9 cellular contexts compared by ENCODE assay signal in genomic region chr12:29149691-29150382, GRCh38. TPM values are rescaled to one million over a fixed set of nuclear protein-coding genes. Genes with fewer than 3 reads are reported as not detected.
DNase-seq lines count a peak whose midpoint lies in the region; ATAC-seq and TF ChIP-seq lines count a peak whose summit lies in the region.
"Had no signal": no experiment of that assay in that cellular context is flagged by ENCODE, and none has a peak within 500 bp of the region (broad histone marks: within the 10 kb centered on the region; RNA-seq: fewer than 3 reads in every experiment).

No MANE protein-coding gene starts in this region.

- peak overlapping the region; percentile 82 for H3K4me3 ChIP-seq in brain microvascular endothelial cell (ENCODE audit: low read depth, low read length)

- in situ Hi-C loops in brain microvascular endothelial cell (cut with HindIII; ENCODE audit: low pct_ligation_motif_present, low sequenced_read_pairs), result no loop called here

- no peaks in the 10 kb centered on the region for H3K9me3 Mint-ChIP-seq in stimulated activated memory B cell treated with anti-CD40 and anti-IgM and Interleukin-4, amounts not matched to agents 10 μg/mL and 1 μg/mL and 100 μg/mL, for 72 hours

- H3K4me3 Mint-ChIP-seq in stimulated activated memory B cell treated with anti-CD40 and anti-IgM and Interleukin-4, amounts not matched to agents 10 μg/mL and 1 μg/mL and 100 μg/mL, for 72 hours, result no peak overlapping the region

- H3K27ac Mint-ChIP-seq in stimulated activated memory B cell treated with anti-CD40 and anti-IgM and Interleukin-4, amounts not matched to agents 10 μg/mL and 1 μg/mL and 100 μg/mL, for 72 hours, result no peak overlapping the region

- TF ChIP-seq CTCF in brain microvascular endothelial cell (IDR thresholded peaks at IDR 0.05; ENCODE audit: low read depth, low read length, missing control alignments), result no peak

- H3K36me3 ChIP-seq in brain microvascular endothelial cell (replicated peaks), result no peaks in the 10 kb centered on the region

- peaks cover 43% of the 10 kb centered on the region for H3K27me3 Mint-ChIP-seq in stimulated activated memory B cell treated with anti-CD40 and anti-IgM and Interleukin-4, amounts not matched to agents 10 μg/mL and 1 μg/mL and 100 μg/mL, for 72 hours

- H3K36me3 Mint-ChIP-seq in stimulated activated memory B cell treated with anti-CD40 and anti-IgM and Interleukin-4, amounts not matched to agents 10 μg/mL and 1 μg/mL and 100 μg/mL, for 72 hours, result no peaks in the 10 kb centered on the region

- ATAC-seq in stimulated activated memory B cell treated with anti-CD40 and anti-IgM and Interleukin-4, amounts not matched to agents 10 μg/mL and 1 μg/mL and 100 μg/mL, for 72 hours, result no peak

- H3K27me3 ChIP-seq in brain microvascular endothelial cell (replicated peaks), result no peaks in the 10 kb centered on the region

- DNase-seq in NCI-H2227 (lab: John Stamatoyannopoulos, UW; ENCODE audit: unreplicated experiment) (peak; percentile 24), NCI-H2227 treated with DMSO at 0.1 percent for 48 hours (lab: John Stamatoyannopoulos, UW) (no peak), NCI-H2029 (lab: John Stamatoyannopoulos, UW) (peak; percentile 44), brain microvascular endothelial cell (no peak), kidney tubule cell (ENCODE audit: low spot score) (peak; percentile 22), HuH-7 (ENCODE audit: low spot score) (no peak)

- peaks cover 16% of the 10 kb centered on the region for H3K4me1 Mint-ChIP-seq in stimulated activated memory B cell treated with anti-CD40 and anti-IgM and Interleukin-4, amounts not matched to agents 10 μg/mL and 1 μg/mL and 100 μg/mL, for 72 hours

- H3K27ac ChIP-seq in brain microvascular endothelial cell (peak overlapping the region; percentile 66), temporal lobe (ENCODE audit: low read depth, low read length) (peak overlapping the region; percentile 36)
- H3K27ac ChIP-seq: VCaP had no signal

RNA-seq across cellular contexts. Expression of gene FAR2, which starts 0.8 kb away (rescaled TPM):
- 24.3 TPM for total RNA-seq in temporal lobe

Comparison
In these comparisons a context has a peak if more than half of its experiments do, and no peak if none do; other contexts are left out.
1. DNase-seq: peak in NCI-H2227 (single experiment), NCI-H2029 (single experiment) and kidney tubule cell (single experiment); none in NCI-H2227 treated with DMSO at 0.1 percent for 48 hours (single experiment), brain microvascular endothelial cell (single experiment) and HuH-7 (single experiment).